8 cellular contexts compared by ENCODE assay signal in the genomic region with DNA sequence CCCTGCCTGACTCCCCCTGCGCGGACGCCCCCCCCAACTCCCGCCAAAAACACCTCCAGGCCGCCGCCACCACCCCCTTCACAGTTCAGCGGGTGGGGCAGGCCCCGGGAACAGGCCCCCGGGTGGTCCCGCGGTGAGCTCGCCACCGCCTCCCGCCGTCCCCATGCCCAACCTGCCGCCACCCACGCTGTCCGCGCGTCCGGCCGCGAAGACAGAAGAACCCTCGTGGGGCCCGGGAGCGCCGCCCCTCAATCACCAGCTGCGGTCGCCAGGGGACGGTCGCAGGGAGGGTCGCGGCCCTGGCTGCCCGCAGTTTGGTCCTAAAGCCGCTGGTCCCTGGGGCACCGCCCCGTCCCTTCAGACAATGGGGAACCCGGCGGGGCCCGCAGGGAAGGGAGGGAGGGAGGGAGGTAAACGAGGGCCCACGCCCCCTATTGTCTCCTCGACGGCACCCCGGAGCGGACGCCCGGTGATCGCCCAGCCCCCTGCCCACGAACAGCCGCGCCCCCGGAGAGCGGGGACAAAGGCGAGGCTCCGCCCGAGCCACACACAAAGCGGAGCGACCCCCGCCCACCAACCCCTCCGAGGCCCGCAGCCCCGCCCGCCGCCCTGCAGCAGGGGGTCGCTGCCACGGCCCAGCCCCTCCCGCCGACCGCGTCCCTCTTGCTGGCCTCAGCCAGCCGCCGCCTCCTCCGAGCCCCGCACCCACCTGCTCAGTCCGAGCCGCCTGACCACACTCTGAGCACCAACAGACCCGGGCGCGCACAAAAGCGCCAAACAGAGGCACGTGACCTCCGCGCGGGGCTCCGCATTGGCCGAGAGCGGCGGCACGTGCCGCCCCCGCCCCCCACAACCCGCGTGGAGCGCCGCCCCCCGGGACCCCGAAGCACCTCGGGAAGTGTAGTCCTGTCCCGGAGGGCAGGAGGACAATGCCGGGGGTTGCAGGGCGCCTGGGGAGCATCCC. TPM values are rescaled to one million over a fixed set of nuclear protein-coding genes. Genes with fewer than 3 reads are reported as not detected.
A peak's percentile ranks its signal among the peaks of the same experiment; 100 is the strongest.
DNase-seq lines count a peak whose midpoint lies in the region; ATAC-seq and TF ChIP-seq lines count a peak whose summit lies in the region.

A gene (minus strand): TSS at position 740 of the 964 bp plus-strand sequence. CDS start 1,743 bp downstream, outside the sequence.

- DNase-seq in GM12865 (ENCODE audit: low read depth) (peak; percentile 96), NCI-H1417 (lab: John Stamatoyannopoulos, UW) (peak; percentile 97 to 98 (median 97)), T-helper 1 cell (peak; percentile 80 to 94 (median 85)), adrenal gland (peak; percentile 85 to 95 (median 87)), heart left ventricle (peak; percentile 91 to 96 (median 93)), progenitor cell of endocrine pancreas (ENCODE audit: low spot score, unreplicated experiment) (peak; percentile 94), upper lobe of right lung (peak; percentile 93)

- peak within 1 kb of the TSS; percentile 96 for H3K4me3 Mint-ChIP-seq in progenitor cell of endocrine pancreas (ENCODE audit: low read depth)

- H3K27ac ChIP-seq in adrenal gland = peak within 1 kb of the TSS in 3 of 5 donors; percentile 39 to 51 (median 45)
- peak within 1 kb of the TSS in 11 of 12 donors; percentile 40 to 82 (median 63) for H3K27ac ChIP-seq in heart left ventricle
- no peak within 1 kb of the TSS for H3K27ac ChIP-seq in upper lobe of right lung

- H3K4me1 ChIP-seq in adrenal gland (replicated peaks in 1 of 2) = peaks cover 20 to 22% of the 10 kb centered on the region in 2 donors
- peaks cover 4 to 30% (median 20%) of the 10 kb centered on the region in 12 donors for H3K4me1 ChIP-seq in heart left ventricle
- peaks cover 18% of the 10 kb centered on the region for H3K4me1 ChIP-seq in upper lobe of right lung

- H3K27me3 ChIP-seq in adrenal gland = no peaks in the 10 kb centered on the region
- H3K27me3 ChIP-seq in heart left ventricle = no peaks in the 10 kb centered on the region
- no peaks in the 10 kb centered on the region for H3K27me3 ChIP-seq in upper lobe of right lung

- H3K9me3 Mint-ChIP-seq in progenitor cell of endocrine pancreas (ENCODE audit: low read depth) = no peaks in the 10 kb centered on the region

- ATAC-seq in HG02623 (IDR thresholded peaks at IDR 0.05; ENCODE audit: unreplicated experiment) (peak; percentile 54), heart left ventricle (peak; percentile 87 to 96 (median 94)), upper lobe of right lung (peak; percentile 95)

- H3K4me1 Mint-ChIP-seq in progenitor cell of endocrine pancreas (ENCODE audit: low read depth) = peaks cover 34% of the 10 kb centered on the region

- TF ChIP-seq CTCF in GM12865 (IDR thresholded peaks at IDR 0.05; ENCODE audit: insufficient read depth, low read depth, low read length, missing control alignments) (no peak), adrenal gland (IDR thresholded peaks at IDR 0.05) (no peak), heart left ventricle (IDR thresholded peaks at IDR 0.05) (peak in 1 of 12 donors; percentile 8), progenitor cell of endocrine pancreas (IDR thresholded peaks at IDR 0.05; ENCODE audit: unreplicated experiment) (peak; percentile 27), upper lobe of right lung (IDR thresholded peaks at IDR 0.05) (no peak)

- peak within 1 kb of the TSS; percentile 98 for H3K27ac Mint-ChIP-seq in progenitor cell of endocrine pancreas

- peak within 1 kb of the TSS; percentile 78 for H3K4me3 ChIP-seq in GM12865 (ENCODE audit: low read depth, low read length)
- peak within 1 kb of the TSS in 2 of 4 donors; percentile 42 to 58 for H3K4me3 ChIP-seq in adrenal gland
- peak within 1 kb of the TSS; percentile 59 to 85 (median 67) for H3K4me3 ChIP-seq in heart left ventricle
- H3K4me3 ChIP-seq in upper lobe of right lung = peak within 1 kb of the TSS; percentile 72

- WGBS in adrenal gland, 4 donors = 0 to 1% (median 0%) methylated on average over 5 to 102 of the region's 102 CpGs
- WGBS in heart left ventricle, 4 donors = 0 to 1% (median 1%) methylated on average over 3 to 102 of the region's 102 CpGs

- H3K36me3 ChIP-seq in adrenal gland (replicated peaks in 1 of 2) = peaks cover 0 to under 1% of the 10 kb centered on the region in 2 donors
- peaks cover 0 to 23% (median 18%) of the 10 kb centered on the region in 9 donors for H3K36me3 ChIP-seq in heart left ventricle
- H3K36me3 ChIP-seq in upper lobe of right lung = peaks cover 4% of the 10 kb centered on the region

- TF ChIP-seq POLR2A in adrenal gland (IDR thresholded peaks at IDR 0.05) (peak; percentile 83 to 84), heart left ventricle (IDR thresholded peaks at IDR 0.05) (peak; percentile 54 to 88)

- H3K27me3 Mint-ChIP-seq in progenitor cell of endocrine pancreas = no peaks in the 10 kb centered on the region

- intact Hi-C loops in adrenal gland (cut with DNase I) = no loop called here
- intact Hi-C loops in heart left ventricle (cut with DNase I) = loop anchor here in 4 of 10 donors (2.0 to 10.0 kb wide), 3 partner anchors 93 to 259 kb away; a partner anchor contains a TSS
- intact Hi-C loops in upper lobe of right lung (cut with DNase I) = no loop called here

- H3K36me3 Mint-ChIP-seq in progenitor cell of endocrine pancreas (ENCODE audit: insufficient read depth) = peaks cover 20% of the 10 kb centered on the region

- H3K9me3 ChIP-seq in adrenal gland (replicated peaks in 1 of 3) (no peaks in the 10 kb centered on the region), heart left ventricle (no peaks in the 10 kb centered on the region), upper lobe of right lung (no peaks in the 10 kb centered on the region)

RNA-seq across cellular contexts. Expression of the gene that starts here (rescaled TPM):
- total RNA-seq in adrenal gland = 10 to 100 TPM in 7 of 8 donors, 1 to 10 TPM in 1; 7.9 to 59.5 (median 20.7) TPM
- 10 to 100 TPM; 32.6 to 88.7 (median 37.6) TPM for polyA plus RNA-seq in adrenal gland
- total RNA-seq in heart left ventricle = 10 to 100 TPM; 21.1 to 95.2 (median 46.4) TPM
- 10 to 100 TPM; 38.3 to 63.2 TPM for polyA plus RNA-seq in heart left ventricle
- total RNA-seq in progenitor cell of endocrine pancreas = 811 and 856 TPM in 2 replicates
- total RNA-seq in upper lobe of right lung = 42.5 TPM
